Comparison of ENCODE assay signal across 8 cellular contexts in genomic region chr12:130449291-130449690, GRCh38.
"Had no signal": no experiment of that assay in that cellular context is flagged by ENCODE, and none has a peak within 500 bp of the region (broad histone marks: within the 10 kb centered on the region; RNA-seq: fewer than 3 reads in every experiment).

No MANE protein-coding gene starts in this region.

- H3K4me1 Mint-ChIP-seq: GM23338 had no signal

- H3K4me3 ChIP-seq: GM23338, K562 had no signal

- H3K4me2 ChIP-seq: GM23338 had no signal

- H2AFZ ChIP-seq: GM23338 had no signal

- FAIRE-seq: H1, H54, HTR-8/SVneo, K562 had no signal

- H3K27ac Mint-ChIP-seq: GM23338 had no signal

- DNase-seq: H9, HCEC 1CT, IMR-90 had no signal

- H3K4me3 Mint-ChIP-seq: GM23338, H9 had no signal
